Comparison of ENCODE assay signal across 1 cellular context in the genomic region with DNA sequence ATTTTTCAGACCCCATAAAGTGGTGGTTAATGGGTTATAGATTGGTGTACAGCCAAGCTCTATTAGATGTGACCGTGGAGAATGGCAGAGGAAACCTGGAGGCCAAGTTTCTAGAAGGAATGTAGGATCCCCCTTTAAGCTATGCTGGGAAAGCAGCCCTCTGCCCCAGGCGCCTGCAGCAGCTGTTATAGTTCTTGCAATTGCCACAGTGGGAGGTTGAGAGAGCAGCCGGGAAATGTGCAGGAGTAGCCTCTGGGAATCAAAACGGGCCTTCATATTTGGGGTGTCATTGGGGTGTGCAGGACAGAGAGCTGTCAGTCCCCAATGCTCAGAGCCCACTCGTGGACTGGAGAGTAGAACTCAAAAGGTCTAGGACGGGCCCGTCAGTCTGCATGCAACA.
TF ChIP-seq lines count a peak whose summit lies in the region.

No MANE protein-coding gene starts in this region.

TF ChIP-seq in neural cell, 6 proteins besides CTCF, POLR2A, EP300 and RAD21 (continued from another document):
- TF ChIP-seq TAF1 (IDR thresholded peaks at IDR 0.05; ENCODE audit: low read depth) (no peak), EZH2 (IDR thresholded peaks at IDR 0.05; ENCODE audit: borderline replicate concordance, insufficient read depth, low read length, poor library complexity, severe bottlenecking) (no peak), POLR2AphosphoS5 (IDR thresholded peaks at IDR 0.05) (no peak), MXI1 (conservative IDR thresholded peaks at IDR 0.05; ENCODE audit: poor library complexity, severe bottlenecking) (no peak)
TF ChIP-seq in neural cell: peak in this region for 0.
